Comparison of ENCODE assay signal across 24 cellular contexts in genomic region chrX:6307156-6307555, GRCh38.
DNase-seq lines count a peak whose midpoint lies in the region; ATAC-seq and TF ChIP-seq lines count a peak whose summit lies in the region.
"Had no signal": no experiment of that assay in that cellular context is flagged by ENCODE, and none has a peak within 500 bp of the region (broad histone marks: within the 10 kb centered on the region; RNA-seq: fewer than 3 reads in every experiment).

No MANE protein-coding gene starts in this region.

- WGBS in smooth muscle cell (ENCODE audit: low lambda C conversion rate) = 64% methylated on average over 5 of the region's 5 CpGs

- no peak overlapping the region for H3K4me3 Mint-ChIP-seq in WTC11
- H3K4me3 Mint-ChIP-seq: CD4-positive, CD25-positive, alpha-beta regulatory T cell; CD8-positive, alpha-beta memory T cell; HFFc6 had no signal

- H3K9me3 Mint-ChIP-seq in WTC11 = peaks cover 25% of the 10 kb centered on the region

- H3K4me2 ChIP-seq in smooth muscle cell = no peak overlapping the region

- H4K20me1 ChIP-seq in smooth muscle cell (ENCODE audit: low read depth) = no peaks in the 10 kb centered on the region

- no peaks in the 10 kb centered on the region for H3K4me1 ChIP-seq in smooth muscle cell (ENCODE audit: low read depth)
- H3K4me1 ChIP-seq: BE2C had no signal

- peaks cover 25% of the 10 kb centered on the region for H3K36me3 Mint-ChIP-seq in WTC11
- H3K36me3 Mint-ChIP-seq: CD4-positive, CD25-positive, alpha-beta regulatory T cell; CD8-positive, alpha-beta memory T cell had no signal

- H3K79me2 ChIP-seq in smooth muscle cell (ENCODE audit: low read depth) = no peaks in the 10 kb centered on the region

- no peak overlapping the region for H3K9ac ChIP-seq in smooth muscle cell (ENCODE audit: low read depth)
- H3K9ac ChIP-seq: GM23248 had no signal

- TF ChIP-seq CTCF in WTC11 (IDR thresholded peaks at IDR 0.05) = no peak
- TF ChIP-seq CTCF in smooth muscle cell (IDR thresholded peaks at IDR 0.05; ENCODE audit: borderline replicate concordance, insufficient read depth, poor library complexity, severe bottlenecking) = no peak

- H3K9me3 ChIP-seq in smooth muscle cell (replicated peaks; ENCODE audit: low read depth) = no peaks in the 10 kb centered on the region
- H3K9me3 ChIP-seq: BE2C had no signal

- H3K27ac ChIP-seq in smooth muscle cell (ENCODE audit: low read depth) = no peak overlapping the region
- H3K27ac ChIP-seq: GM23248 had no signal

- 0 out of 2 replicates have a peak, but pooled peaks cover 5% of the 10 kb centered on the region for H3K27me3 Mint-ChIP-seq in WTC11 (ENCODE audit: low read depth)
- H3K27me3 Mint-ChIP-seq: CD4-positive, CD25-positive, alpha-beta regulatory T cell; CD8-positive, alpha-beta memory T cell had no signal

- CTCF ChIA-PET in WTC11 (lab: Charles Lee) = no interaction called here

- no peaks in the 10 kb centered on the region for H3F3A ChIP-seq in smooth muscle cell (ENCODE audit: low read depth)

- no peak overlapping the region for H2AFZ ChIP-seq in smooth muscle cell (ENCODE audit: low read depth)
- H2AFZ ChIP-seq: GM23248 had no signal

- peak overlapping the region; percentile 9; the same call in 1 of the 2 replicates for H3K27ac Mint-ChIP-seq in WTC11
- H3K27ac Mint-ChIP-seq: CD4-positive, CD25-positive, alpha-beta regulatory T cell; CD8-positive, alpha-beta memory T cell; HFFc6 had no signal

- DNase-seq in NCI-H82 (lab: John Stamatoyannopoulos, UW) (peak; percentile 88), WTC11 (ENCODE audit: low spot score) (no peak), iPS DF 4.7 (ENCODE audit: extremely low read depth, low spot score) (peak; percentile 3), HuH-7 (ENCODE audit: low spot score) (no peak), smooth muscle cell (lab: John Stamatoyannopoulos, UW; ENCODE audit: unreplicated experiment) (no peak)
- DNase-seq: ACHN; BE2C; C1 segment of cervical spinal cord; CD4-positive, CD25-positive, alpha-beta regulatory T cell; CD8-positive, alpha-beta memory T cell; COR-L47; DMS 273 treated with DMSO at 0.1 percent for 48 hours; DMS53; DND-41; EL; GM23248; H7; HFFc6; IMR-90 had no signal

- H3K27me3 ChIP-seq in smooth muscle cell (ENCODE audit: low read depth) = no peaks in the 10 kb centered on the region
- H3K27me3 ChIP-seq: BE2C had no signal

- ATAC-seq in WTC11 = no peak
- no peak for ATAC-seq in GM21447 (IDR thresholded peaks at IDR 0.05; ENCODE audit: unreplicated experiment)
- no peak for ATAC-seq in HG02642 (IDR thresholded peaks at IDR 0.05; ENCODE audit: poor library complexity, unreplicated experiment)
- ATAC-seq: GM12878, HCT116, K562 had no signal

- H3K4me3 ChIP-seq in smooth muscle cell = no peak overlapping the region
- H3K4me3 ChIP-seq: GM12878, GM23248, K562 had no signal

- POLR2A ChIA-PET in WTC11 (lab: Charles Lee) = interaction anchor here (0.6 kb wide), 1 partner anchor 929 kb away, joined by 4 read pairs; no protein-coding TSS in a partner anchor

- H3K36me3 ChIP-seq in smooth muscle cell (ENCODE audit: low read depth) = no peaks in the 10 kb centered on the region
- H3K36me3 ChIP-seq: BE2C had no signal

- H3K4me1 Mint-ChIP-seq in WTC11 = peaks cover 37% of the 10 kb centered on the region
- H3K4me1 Mint-ChIP-seq: CD4-positive, CD25-positive, alpha-beta regulatory T cell; CD8-positive, alpha-beta memory T cell had no signal

TF ChIP-seq in WTC11, 78 proteins besides CTCF, POLR2A, EP300 and RAD21 (continues in another document):
- no peak for TF ChIP-seq ZNF512 (CRISPR knock-in tag; IDR thresholded peaks at IDR 0.05; ENCODE audit: borderline replicate concordance)
- no peak for TF ChIP-seq IRF2 (CRISPR knock-in tag; IDR thresholded peaks at IDR 0.05; ENCODE audit: borderline replicate concordance, low read depth)
- no peak for TF ChIP-seq CREM (CRISPR knock-in tag; IDR thresholded peaks at IDR 0.05)
- TF ChIP-seq TEAD1 (CRISPR knock-in tag; IDR thresholded peaks at IDR 0.05) = no peak
- no peak for TF ChIP-seq ZNF425 (CRISPR knock-in tag; conservative IDR thresholded peaks at IDR 0.05)
- no peak for TF ChIP-seq ZNF416 (CRISPR knock-in tag; IDR thresholded peaks at IDR 0.05)
- TF ChIP-seq HMGA2 (CRISPR knock-in tag; IDR thresholded peaks at IDR 0.05) = no peak
- no peak for TF ChIP-seq ATF6 (CRISPR knock-in tag; IDR thresholded peaks at IDR 0.05)
- no peak for TF ChIP-seq USF1 (CRISPR knock-in tag; IDR thresholded peaks at IDR 0.05)
- no peak for TF ChIP-seq SMAD3 (CRISPR knock-in tag; IDR thresholded peaks at IDR 0.05; ENCODE audit: borderline replicate concordance)
- TF ChIP-seq ZNF396 (CRISPR knock-in tag; IDR thresholded peaks at IDR 0.05; ENCODE audit: borderline replicate concordance) = no peak
- no peak for TF ChIP-seq PREB (CRISPR knock-in tag; IDR thresholded peaks at IDR 0.05; ENCODE audit: borderline replicate concordance)
- no peak for TF ChIP-seq CBFB (CRISPR knock-in tag; IDR thresholded peaks at IDR 0.05; ENCODE audit: low read depth)
- no peak for TF ChIP-seq OVOL2 (CRISPR knock-in tag; IDR thresholded peaks at IDR 0.05; ENCODE audit: borderline replicate concordance)

Comparison
In these comparisons a context has a peak if more than half of its experiments do, and no peak if none do; other contexts are left out.
1. DNase-seq: peak in NCI-H82 (single experiment) and iPS DF 4.7 (single experiment); none in WTC11 (single experiment), HuH-7 (single experiment) and smooth muscle cell (single experiment).